In the genomic region with DNA sequence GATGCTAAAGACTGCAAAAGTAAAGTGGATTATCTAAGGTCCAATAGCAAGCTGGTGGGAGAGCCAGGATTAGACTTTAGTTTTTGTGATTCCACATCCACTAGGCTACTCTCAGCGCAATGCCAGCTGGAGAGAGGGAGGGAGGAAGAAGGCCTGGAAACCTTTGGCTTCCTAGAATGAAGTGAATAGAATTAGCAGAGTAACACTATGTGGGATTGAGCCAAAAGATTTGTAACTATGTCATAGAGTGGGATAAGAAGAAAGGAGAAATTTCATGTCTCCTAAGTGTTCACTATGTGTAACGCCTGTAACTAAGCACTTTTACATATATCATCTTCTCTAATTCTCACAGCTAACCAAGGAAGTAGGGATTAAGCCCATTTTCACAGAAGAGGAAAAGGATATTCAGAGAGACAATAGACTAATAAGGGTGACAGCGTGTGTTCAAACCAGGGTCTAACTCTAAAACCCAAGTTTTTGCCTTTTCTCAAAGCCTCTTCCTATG, we compare ENCODE assay signal across 15 cellular contexts. TPM values are rescaled to one million over a fixed set of nuclear protein-coding genes. Genes with fewer than 3 reads are reported as not detected.
A peak's percentile ranks its signal among the peaks of the same experiment; 100 is the strongest.
DNase-seq lines count a peak whose midpoint lies in the region; ATAC-seq and TF ChIP-seq lines count a peak whose summit lies in the region.
"Had no signal": no experiment of that assay in that cellular context is flagged by ENCODE, and none has a peak within 500 bp of the region (broad histone marks: within the 10 kb centered on the region; RNA-seq: fewer than 3 reads in every experiment).

No MANE protein-coding gene starts in this region.

- H3K27me3 ChIP-seq in adipocyte (replicated peaks; ENCODE audit: control insufficient read depth, insufficient read depth, low read length) (no peaks in the 10 kb centered on the region), mesenchymal stem cell (ENCODE audit: control insufficient read depth in 1 of 2, insufficient read depth in 1 of 2, low read length in 2 of 2) (no peaks in the 10 kb centered on the region), smooth muscle cell (ENCODE audit: low read depth) (no peaks in the 10 kb centered on the region)
- H3K27me3 ChIP-seq: BE2C had no signal

- H3K18ac ChIP-seq in mesenchymal stem cell (ENCODE audit: low read depth in 1 of 2, low read length in 2 of 2) = no peak overlapping the region

- H3K14ac ChIP-seq in mesenchymal stem cell (ENCODE audit: low read length in 2 of 2) = no peak overlapping the region

- no peak overlapping the region for H4K8ac ChIP-seq in mesenchymal stem cell (ENCODE audit: low read length)

- H4K91ac ChIP-seq in mesenchymal stem cell (ENCODE audit: low read length) = no peak overlapping the region

- no peak overlapping the region for H3K23ac ChIP-seq in mesenchymal stem cell (ENCODE audit: low read length in 2 of 2)

- H3K9ac ChIP-seq in adipocyte (ENCODE audit: low read length) = no peak overlapping the region
- H3K9ac ChIP-seq in mesenchymal stem cell (ENCODE audit: low read length) = peak overlapping the region; percentile 76
- no peak overlapping the region for H3K9ac ChIP-seq in smooth muscle cell (ENCODE audit: low read depth)

- H3K4me3 ChIP-seq in adipocyte (ENCODE audit: low read length) = peak overlapping the region; percentile 12
- peak overlapping the region in 1 of 2 experiments; percentile 30 for H3K4me3 ChIP-seq in mesenchymal stem cell (ENCODE audit: insufficient read depth in 1 of 2, low read depth in 1 of 2, low read length in 2 of 2)
- H3K4me3 ChIP-seq in smooth muscle cell = no peak overlapping the region
- H3K4me3 ChIP-seq: K562 had no signal

- no peaks in the 10 kb centered on the region for H3K79me1 ChIP-seq in mesenchymal stem cell (replicated peaks; ENCODE audit: low read length, poor library complexity, severe bottlenecking)

- no peak overlapping the region for H3K4ac ChIP-seq in mesenchymal stem cell (ENCODE audit: low read depth in 1 of 2, low read length in 2 of 2)

- no peak overlapping the region for H2BK5ac ChIP-seq in mesenchymal stem cell (ENCODE audit: low read depth, low read length, poor library complexity, severe bottlenecking)

- no peaks in the 10 kb centered on the region for H4K20me1 ChIP-seq in smooth muscle cell (ENCODE audit: low read depth)

- H3K4me1 ChIP-seq in adipocyte (ENCODE audit: control insufficient read depth, insufficient read depth, low read length) (peaks cover 25% of the 10 kb centered on the region), mesenchymal stem cell (ENCODE audit: control insufficient read depth, insufficient read depth, low read depth, low read length) (peaks cover 2% of the 10 kb centered on the region), smooth muscle cell (ENCODE audit: low read depth) (peaks cover 4% of the 10 kb centered on the region)
- H3K4me1 ChIP-seq: BE2C had no signal

- H3K27ac ChIP-seq in mesenchymal stem cell (ENCODE audit: low read length, poor library complexity, severe bottlenecking) (no peak overlapping the region), smooth muscle cell (ENCODE audit: low read depth) (no peak overlapping the region)

- no peak overlapping the region for H2BK12ac ChIP-seq in mesenchymal stem cell (ENCODE audit: low read length in 2 of 2)

- no peak overlapping the region for H2AK5ac ChIP-seq in mesenchymal stem cell (ENCODE audit: low read length, severe bottlenecking)

- no peak overlapping the region for H2BK15ac ChIP-seq in mesenchymal stem cell (ENCODE audit: low read depth, poor library complexity, severe bottlenecking)

- H3K4me2 ChIP-seq in mesenchymal stem cell (ENCODE audit: low read length, poor library complexity, severe bottlenecking) (no peak overlapping the region), smooth muscle cell (peak overlapping the region; percentile 33)

- TF ChIP-seq CTCF in smooth muscle cell (IDR thresholded peaks at IDR 0.05; ENCODE audit: borderline replicate concordance, insufficient read depth, poor library complexity, severe bottlenecking) = no peak

- H3K9me3 ChIP-seq in adipocyte (ENCODE audit: control insufficient read depth, low read length) (no peaks in the 10 kb centered on the region), mesenchymal stem cell (ENCODE audit: control insufficient read depth, low read length) (no peaks in the 10 kb centered on the region), smooth muscle cell (replicated peaks; ENCODE audit: low read depth) (no peaks in the 10 kb centered on the region)
- H3K9me3 ChIP-seq: BE2C had no signal

- 94% methylated on average over 1 of the region's 3 CpGs for WGBS in mesenchymal stem cell
- WGBS in smooth muscle cell (ENCODE audit: low lambda C conversion rate) = 91% methylated on average over 3 of the region's 3 CpGs

- H3K36me3 ChIP-seq in adipocyte (ENCODE audit: control insufficient read depth, insufficient read depth, low read length, severe bottlenecking) (no peaks in the 10 kb centered on the region), mesenchymal stem cell (ENCODE audit: control insufficient read depth in 1 of 2, insufficient read depth in 2 of 2, low read depth in 1 of 2, low read length in 2 of 2) (no peaks in the 10 kb centered on the region), smooth muscle cell (ENCODE audit: low read depth) (no peaks in the 10 kb centered on the region)
- H3K36me3 ChIP-seq: BE2C had no signal

- DNase-seq in MV-4-11 (lab: John Stamatoyannopoulos, UW) (peak; percentile 23), adipocyte (ENCODE audit: low read depth) (no peak), mesenchymal stem cell (no peak), smooth muscle cell (lab: John Stamatoyannopoulos, UW; ENCODE audit: unreplicated experiment) (no peak), LoVo (ENCODE audit: low spot score) (no peak), NCI-H2081 (lab: John Stamatoyannopoulos, UW) (no peak)
- DNase-seq: BE2C; Calu3; CD4-positive, alpha-beta T cell; DMS53; H9; NCI-H510A treated with DMSO at 0.1 percent for 48 hours; SHP77 had no signal

- no peak for ATAC-seq in HG02981 (IDR thresholded peaks at IDR 0.05; ENCODE audit: unreplicated experiment)
- ATAC-seq: K562 had no signal

- H2AFZ ChIP-seq in mesenchymal stem cell (ENCODE audit: low read depth, low read length) (no peak overlapping the region), smooth muscle cell (ENCODE audit: low read depth) (peak overlapping the region; percentile 16)

- no peaks in the 10 kb centered on the region for H3F3A ChIP-seq in smooth muscle cell (ENCODE audit: low read depth)

- no peaks in the 10 kb centered on the region for H3K79me2 ChIP-seq in smooth muscle cell (ENCODE audit: low read depth)

- H2BK120ac ChIP-seq in mesenchymal stem cell (ENCODE audit: low read depth, low read length) = no peak overlapping the region

RNA-seq across cellular contexts. Expression of gene NSRP1, which starts 25.4 kb away (rescaled TPM):
- 78.3 TPM for polyA plus RNA-seq in mesenchymal stem cell (2013, experiment 1 of 2)
- 76.5 TPM for polyA plus RNA-seq in mesenchymal stem cell (2013, experiment 2 of 2)
- total RNA-seq in smooth muscle cell = 4.9 and 8.6 TPM in 2 replicates
- polyA plus RNA-seq in smooth muscle cell = 31.4 and 36.6 TPM in 2 replicates
